Comparison of ENCODE assay signal across 34 cellular contexts in the genomic region with DNA sequence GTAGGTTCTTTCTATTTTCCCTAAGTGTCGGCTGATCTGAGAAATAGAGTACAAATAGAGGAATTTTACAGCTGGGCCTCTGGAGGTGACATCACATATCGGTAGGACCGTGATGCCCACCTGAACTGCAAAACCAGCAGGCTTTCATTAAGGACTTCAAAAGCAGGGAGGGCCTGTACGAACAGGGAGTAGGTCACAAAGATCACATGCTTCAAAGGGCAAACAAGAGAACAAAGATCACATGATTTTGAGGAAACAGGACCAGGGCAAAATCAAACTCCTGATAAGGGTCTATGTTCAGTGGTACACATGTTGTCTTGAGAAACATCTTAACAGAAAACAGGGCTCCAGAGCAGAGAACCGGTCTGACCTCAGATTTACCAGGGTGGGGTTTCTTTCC.
"Had no signal": no experiment of that assay in that cellular context is flagged by ENCODE, and none has a peak within 500 bp of the region (broad histone marks: within the 10 kb centered on the region; RNA-seq: fewer than 3 reads in every experiment).

No MANE protein-coding gene starts in this region.

- H3K4me3 ChIP-seq: adrenal gland, ascending aorta, body of pancreas, breast epithelium, cardiac muscle cell had no signal

- H3K27me3 ChIP-seq: adrenal gland, ascending aorta, body of pancreas, brain microvascular endothelial cell, breast epithelium, cardiac muscle cell had no signal

- ATAC-seq: activated naive CD4-positive, alpha-beta T cell treated with anti-CD3 and anti-CD28 coated beads, Interleukin-2, amount 50 U/mL, for 72 hours; activated naive CD8-positive, alpha-beta T cell treated with anti-CD3 and anti-CD28 coated beads, Interleukin-2, amount 50 U/mL, for 24 hours; activated T-cell treated with anti-CD3 and anti-CD28 coated beads, Interleukin-2, amount 50 U/mL, for 4 hours; activated T-cell treated with anti-CD3 and anti-CD28 coated beads, Interleukin-2, amount 50 U/mL, for 72 hours; activated T-helper 17 cell treated with anti-CD3 and anti-CD28 coated beads, Interleukin-2, amount 50 U/mL, for 72 hours; body of pancreas had no signal

- FAIRE-seq: astrocyte, bronchial epithelial cell had no signal

- H3K9me3 ChIP-seq: adrenal gland, ascending aorta, body of pancreas, breast epithelium had no signal

- H3K27ac ChIP-seq: adrenal gland, ascending aorta, body of pancreas, brain microvascular endothelial cell, breast epithelium, cardiac muscle cell had no signal

- DNase-seq: activated effector memory CD4-positive, alpha-beta T cell treated with anti-CD3 and anti-CD28 coated beads, Interleukin-2, amount 50 U/mL, for 16 hours; activated effector memory CD4-positive, alpha-beta T cell treated with Interleukin-2 at 50 U/mL for 16 hours; activated gamma-delta T cell; activated gamma-delta T cell treated with Interleukin-2 at 50 U/mL for 16 hours; activated naive CD4-positive, alpha-beta T cell; activated naive CD4-positive, alpha-beta T cell treated with anti-CD3 and anti-CD28 coated beads for 36 hours; activated naive CD4-positive, alpha-beta T cell treated with anti-CD3 and anti-CD28 coated beads, Interleukin-2, amount 10 ng/mL, durations not matched to agents 7 days and 5 days; activated naive CD4-positive, alpha-beta T cell treated with anti-CD3 and anti-CD28 coated beads, Interleukin-2, amount 50 U/mL, for 16 hours; activated naive CD4-positive, alpha-beta T cell treated with Interleukin-2 at 50 U/mL for 16 hours; activated naive CD8-positive, alpha-beta T cell treated with anti-CD3 and anti-CD28 coated beads for 36 hours; activated naive CD8-positive, alpha-beta T cell treated with anti-CD3 and anti-CD28 coated beads, Interleukin-2, amount 10 ng/mL, durations not matched to agents 7 days and 5 days; activated naive CD8-positive, alpha-beta T cell treated with anti-CD3 and anti-CD28 coated beads, Interleukin-2, amount 50 U/mL, for 24 hours; activated T-cell treated with anti-CD3 and anti-CD28 coated beads, Interleukin-2, amount 50 U/mL, for 1 hour; activated T-cell treated with anti-CD3 and anti-CD28 coated beads, Interleukin-2, amount 50 U/mL, for 24 hours; activated T-cell treated with anti-CD3 and anti-CD28 coated beads, Interleukin-2, amount 50 U/mL, for 4 hours; activated T-cell treated with anti-CD3 and anti-CD28 coated beads, Interleukin-2, amount 50 U/mL, for 48 hours; activated T-cell treated with anti-CD3 and anti-CD28 coated beads, Interleukin-2, amount 50 U/mL, for 72 hours; adrenal gland; amniotic stem cell; amygdala; anterior cingulate cortex; aorta; body of pancreas; brain microvascular endothelial cell; caudate nucleus; central memory CD4-positive, alpha-beta T cell; cerebellar nuclear complex had no signal

- H3K36me3 ChIP-seq: adrenal gland, ascending aorta, brain microvascular endothelial cell, breast epithelium, cardiac muscle cell had no signal

- H3K4me1 ChIP-seq: adrenal gland, ascending aorta, body of pancreas, breast epithelium had no signal
